In the genomic region with DNA sequence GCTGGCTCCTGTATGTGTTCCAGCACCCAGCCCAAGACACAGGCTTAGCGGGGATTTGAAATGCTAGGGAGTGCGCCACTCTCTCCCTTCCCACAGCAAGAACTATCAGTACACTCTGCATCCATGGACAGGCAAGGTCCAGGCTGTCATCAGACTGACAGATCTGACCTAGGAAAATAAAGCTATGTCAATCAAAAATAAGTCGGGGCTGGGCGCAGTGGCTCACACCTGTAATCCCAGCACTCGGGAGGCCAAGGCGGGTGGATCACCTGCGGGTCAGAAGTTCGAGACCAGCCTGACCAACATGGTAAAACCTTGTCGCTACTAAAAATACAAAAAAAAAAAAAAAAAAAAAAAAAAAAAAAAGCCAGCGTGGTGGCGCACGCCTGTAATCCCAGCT, we compare ENCODE assay signal across 35 cellular contexts. TPM values are rescaled to one million over a fixed set of nuclear protein-coding genes. Genes with fewer than 3 reads are reported as not detected.
"Had no signal": no experiment of that assay in that cellular context is flagged by ENCODE, and none has a peak within 500 bp of the region (broad histone marks: within the 10 kb centered on the region; RNA-seq: fewer than 3 reads in every experiment).

No MANE protein-coding gene starts in this region.

- H3K27ac ChIP-seq: left lung, lower lobe of right lung, neutrophil, parathyroid adenoma, psoas muscle, right lobe of liver, tibial nerve, uterus had no signal

- H3K4me1 ChIP-seq: lower lobe of right lung, parathyroid adenoma, psoas muscle, right lobe of liver, uterus had no signal

- H3K27me3 ChIP-seq: neutrophil, right lobe of liver had no signal

- H3K9me3 Mint-ChIP-seq: type B pancreatic cell had no signal

- H3K4me3 Mint-ChIP-seq: naive thymus-derived CD8-positive, alpha-beta T cell; nephron; neural crest cell; stimulated activated memory B cell treated with anti-CD40 and anti-IgM and Interleukin-4, amounts not matched to agents 10 μg/mL and 1 μg/mL and 100 μg/mL, for 72 hours; stimulated activated naive CD8-positive, alpha-beta T cell treated with anti-CD3 and anti-CD28 coated beads, Interleukin-15, amount 100 ng/mL, for 72 hours; type B pancreatic cell had no signal

- H3K36me3 ChIP-seq: left lung, lower lobe of right lung, neutrophil, right lobe of liver, tibial nerve, uterus had no signal

- ATAC-seq: left colon; left lung; lower lobe of right lung; naive thymus-derived CD8-positive, alpha-beta T cell; psoas muscle; right lobe of liver; stimulated activated memory B cell treated with anti-CD40 and anti-IgM and Interleukin-4, amounts not matched to agents 10 μg/mL and 1 μg/mL and 100 μg/mL, for 72 hours; stimulated activated naive CD8-positive, alpha-beta T cell treated with anti-CD3 and anti-CD28 coated beads, Interleukin-15, amount 100 ng/mL, for 72 hours had no signal

- H3K9ac ChIP-seq: parathyroid adenoma had no signal

- DNase-seq: hippocampal formation; left lung; lower lobe of right lung; mammary epithelial cell; mesenchymal stem cell; naive thymus-derived CD8-positive, alpha-beta T cell; occipital lobe; psoas muscle; right lobe of liver; stimulated activated CD4-positive, alpha-beta T cell treated with anti-CD3 and anti-CD28 coated beads, Interleukin-1b, Interleukin-23, amount 100 ng/mL, for 48 hours; stimulated activated CD4-positive, alpha-beta T cell treated with anti-CD3 and anti-CD28 coated beads, Interleukin-2, amount 100 ng/mL, for 48 hours; stimulated activated CD4-positive, alpha-beta T cell treated with anti-CD3 and anti-CD28 coated beads, Interleukin-4, amount 100 ng/mL, for 4 hours; stimulated activated CD8-positive, alpha-beta memory T cell treated with anti-CD3 and anti-CD28 coated beads, Interleukin-4, amount 100 ng/mL, for 48 hours; stimulated activated naive CD4-positive, alpha-beta T cell treated with Interleukin-2 at 50 U/mL for 16 hours; stimulated activated naive CD8-positive, alpha-beta T cell treated with anti-CD3 and anti-CD28 coated beads, Interleukin-15, amount 100 ng/mL, for 72 hours; substantia nigra; uterus had no signal

- H3K27me3 Mint-ChIP-seq: stimulated activated memory B cell treated with anti-CD40 and anti-IgM and Interleukin-4, amounts not matched to agents 10 μg/mL and 1 μg/mL and 100 μg/mL, for 72 hours had no signal

- H3K9me3 ChIP-seq: lower lobe of right lung, psoas muscle, right lobe of liver, uterus had no signal

- H3K4me1 Mint-ChIP-seq: stimulated activated memory B cell treated with anti-CD40 and anti-IgM and Interleukin-4, amounts not matched to agents 10 μg/mL and 1 μg/mL and 100 μg/mL, for 72 hours had no signal

- H3K36me3 Mint-ChIP-seq: naive thymus-derived CD8-positive, alpha-beta T cell; type B pancreatic cell had no signal

- H3K4me3 ChIP-seq: left lung, lower lobe of right lung, psoas muscle, right lobe of liver, smooth muscle cell, tibial nerve, uterus had no signal

- H3K27ac Mint-ChIP-seq: stimulated activated memory B cell treated with anti-CD40 and anti-IgM and Interleukin-4, amounts not matched to agents 10 μg/mL and 1 μg/mL and 100 μg/mL, for 72 hours; stimulated activated naive CD8-positive, alpha-beta T cell treated with anti-CD3 and anti-CD28 coated beads, Interleukin-15, amount 100 ng/mL, for 72 hours; type B pancreatic cell had no signal

- FAIRE-seq: keratinocyte had no signal

RNA-seq across cellular contexts. Expression of a gene that starts 1.7 kb away (rescaled TPM):
- total RNA-seq: naive thymus-derived CD8-positive, alpha-beta T cell; neural crest cell had no signal
- polyA plus RNA-seq: keratinocyte; mammary epithelial cell; naive thymus-derived CD8-positive, alpha-beta T cell had no signal

RNA-seq across cellular contexts. Expression of a gene that starts 2.9 kb away (rescaled TPM):
- total RNA-seq: osteocyte, psoas muscle, tibial nerve had no signal
- polyA plus RNA-seq: keratinocyte had no signal

RNA-seq across cellular contexts. Expression of a gene that starts 30.0 kb away (rescaled TPM):
- total RNA-seq: left colon; left lung; liver; lower lobe of right lung; mammary epithelial cell; mucosa of gallbladder; naive thymus-derived CD8-positive, alpha-beta T cell; neural crest cell; occipital lobe; osteocyte; posterior vena cava; psoas muscle; right lobe of liver; skeletal muscle tissue; smooth muscle cell; temporal lobe; tibial nerve; ureter; uterus had no signal
- polyA plus RNA-seq: keratinocyte; liver; mammary epithelial cell; naive thymus-derived CD8-positive, alpha-beta T cell; psoas muscle; thymus had no signal
